ENCODE assay signal across 15 cellular contexts in the genomic region with DNA sequence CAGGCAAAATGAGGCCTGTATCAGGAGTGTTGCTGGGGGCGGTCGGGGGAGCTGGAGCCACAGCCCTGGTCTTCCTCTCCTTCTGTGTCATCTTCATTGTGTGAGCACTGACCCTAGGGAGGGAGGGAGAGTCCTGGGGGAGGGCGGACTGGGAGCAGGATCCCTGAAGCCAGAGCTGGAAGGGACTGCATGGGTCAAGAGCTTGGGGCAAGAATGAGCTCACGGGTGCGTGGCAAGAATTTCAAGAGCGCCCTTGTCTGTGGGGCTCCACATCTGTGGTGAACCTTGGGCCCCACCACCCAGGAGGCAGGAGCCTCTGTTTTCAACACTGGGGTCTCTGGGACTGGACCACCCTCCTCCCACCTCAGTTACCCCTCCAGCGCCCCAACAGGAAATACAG. TPM values are rescaled to one million over a fixed set of nuclear protein-coding genes. Genes with fewer than 3 reads are reported as not detected.
DNase-seq lines count a peak whose midpoint lies in the region; ATAC-seq and TF ChIP-seq lines count a peak whose summit lies in the region.
"Had no signal": no experiment of that assay in that cellular context is flagged by ENCODE, and none has a peak within 500 bp of the region (broad histone marks: within the 10 kb centered on the region; RNA-seq: fewer than 3 reads in every experiment).

No MANE protein-coding gene starts in this region.

- no peak for DNase-seq in stimulated activated naive CD8-positive, alpha-beta T cell treated with anti-CD3 and anti-CD28 coated beads, Interleukin-15, Interleukin-2, amounts not matched to agents 100 U/mL and 50 U/mL, for 24 hours
- no peak for DNase-seq in stimulated activated naive CD8-positive, alpha-beta T cell treated with anti-CD3 and anti-CD28 coated beads, Interleukin-15, amount 100 ng/mL, for 72 hours
- peak; percentile 17 for DNase-seq in endodermal cell
- DNase-seq in neuronal stem cell (ENCODE audit: low spot score): no peak
- no peak for DNase-seq in NCI-H1092 treated with DMSO at 0.1 percent for 48 hours (lab: John Stamatoyannopoulos, UW)
- DNase-seq: BE2C; CD8-positive, alpha-beta memory T cell; DMS 273 treated with DMSO at 0.1 percent for 48 hours; GM23248 had no signal

- H3K4me1 ChIP-seq in endodermal cell (ENCODE audit: control insufficient read depth, insufficient read depth, low read length) (peaks cover 4% of the 10 kb centered on the region), neuronal stem cell (ENCODE audit: control insufficient read depth in 2 of 2, insufficient read depth in 1 of 2, low read depth in 1 of 2, low read length in 2 of 2) (no peaks in the 10 kb centered on the region)
- H3K4me1 ChIP-seq: A549, BE2C had no signal

- ATAC-seq in stimulated activated naive CD8-positive, alpha-beta T cell treated with anti-CD3 and anti-CD28 coated beads, Interleukin-15, Interleukin-2, amounts not matched to agents 100 U/mL and 50 U/mL, for 24 hours: peak; percentile 12
- no peak for ATAC-seq in stimulated activated naive CD8-positive, alpha-beta T cell treated with anti-CD3 and anti-CD28 coated beads, Interleukin-15, amount 100 ng/mL, for 72 hours
- no peak for ATAC-seq in HG02571 (IDR thresholded peaks at IDR 0.05; ENCODE audit: unreplicated experiment)
- no peak for ATAC-seq in HG03095 (IDR thresholded peaks at IDR 0.05; ENCODE audit: unreplicated experiment)
- ATAC-seq: A549, HCT116 had no signal

- no peak overlapping the region for H4K8ac ChIP-seq in neuronal stem cell (ENCODE audit: low read depth, low read length)

- H3K9me3 Mint-ChIP-seq in stimulated activated naive CD8-positive, alpha-beta T cell treated with anti-CD3 and anti-CD28 coated beads, Interleukin-15, amount 100 ng/mL, for 72 hours: peaks cover 0 to 9% of the 10 kb centered on the region in 2 donors
- no peaks in the 10 kb centered on the region for H3K9me3 Mint-ChIP-seq in endodermal cell

- H3K36me3 ChIP-seq in endodermal cell (ENCODE audit: control insufficient read depth, insufficient read depth, low read length) (no peaks in the 10 kb centered on the region), neuronal stem cell (replicated peaks in 1 of 2; ENCODE audit: control insufficient read depth in 2 of 2, insufficient read depth in 2 of 2, low read length in 2 of 2) (no peaks in the 10 kb centered on the region)
- H3K36me3 ChIP-seq: BE2C had no signal

- H3K4me3 Mint-ChIP-seq in stimulated activated naive CD8-positive, alpha-beta T cell treated with anti-CD3 and anti-CD28 coated beads, Interleukin-15, amount 100 ng/mL, for 72 hours: no peak overlapping the region
- H3K4me3 Mint-ChIP-seq in endodermal cell: no peak overlapping the region
- H3K4me3 Mint-ChIP-seq: CD8-positive, alpha-beta memory T cell had no signal

- H3K18ac ChIP-seq in neuronal stem cell (ENCODE audit: low read length): peak overlapping the region; percentile 77

- WGBS in endodermal cell (ENCODE audit: insufficient coverage in 1 of 2, insufficient read length in 1 of 2), 2 experiments: 96 to 100% methylated on average over 3 to 7 of the region's 7 CpGs
- WGBS in neuronal stem cell (ENCODE audit: extremely low coverage in 2 of 2, insufficient read length in 2 of 2, insufficient replicate concordance in 1 of 2), 2 donors: no CpG with 5 or more reads among the region's 7 CpGs

- no peak overlapping the region for H3K4me2 ChIP-seq in neuronal stem cell (ENCODE audit: insufficient read depth, low read length, poor library complexity, severe bottlenecking)
- H3K4me2 ChIP-seq: A549 had no signal

- H2BK120ac ChIP-seq in neuronal stem cell (ENCODE audit: low read depth, low read length): no peak overlapping the region

- no peaks in the 10 kb centered on the region for H3K36me3 Mint-ChIP-seq in endodermal cell (ENCODE audit: low read depth)

- no peak overlapping the region for H2BK5ac ChIP-seq in neuronal stem cell (ENCODE audit: low read length)

- no peaks in the 10 kb centered on the region for H3K27me3 Mint-ChIP-seq in stimulated activated naive CD8-positive, alpha-beta T cell treated with anti-CD3 and anti-CD28 coated beads, Interleukin-15, amount 100 ng/mL, for 72 hours
- peaks cover 9% of the 10 kb centered on the region for H3K27me3 Mint-ChIP-seq in endodermal cell (ENCODE audit: insufficient read depth)

- H2BK12ac ChIP-seq in neuronal stem cell (ENCODE audit: low read length): no peak overlapping the region

- H3K14ac ChIP-seq in neuronal stem cell (ENCODE audit: low read length): peak overlapping the region; percentile 67

- H3K9ac ChIP-seq in endodermal cell (ENCODE audit: extremely low read depth, low read length, poor library complexity, severe bottlenecking): no peak overlapping the region
- no peak overlapping the region for H3K9ac ChIP-seq in neuronal stem cell (ENCODE audit: low read depth, low read length, poor library complexity)
- H3K9ac ChIP-seq: GM23248 had no signal

- H3K27me3 ChIP-seq in endodermal cell (ENCODE audit: control insufficient read depth, insufficient read depth, low read length, poor library complexity, severe bottlenecking) (no peaks in the 10 kb centered on the region), neuronal stem cell (ENCODE audit: control insufficient read depth in 3 of 3, insufficient read depth in 3 of 3, low read depth in 1 of 3, low read length in 3 of 3) (peaks cover 0 to 4% (median 0%) of the 10 kb centered on the region in 3 experiments)

- H2BK15ac ChIP-seq in neuronal stem cell (ENCODE audit: low read length): no peak overlapping the region

- no peak for TF ChIP-seq CTCF in endodermal cell (conservative IDR thresholded peaks at IDR 0.05)

- H3K4me3 ChIP-seq in endodermal cell (ENCODE audit: low read length) (no peak overlapping the region), neuronal stem cell (ENCODE audit: low read length in 2 of 2) (no peak overlapping the region)
- H3K4me3 ChIP-seq: A549, GM23248 had no signal

- no peak overlapping the region for H3K23ac ChIP-seq in neuronal stem cell (ENCODE audit: low read depth, low read length, poor library complexity)

- no peak overlapping the region for H3K27ac Mint-ChIP-seq in stimulated activated naive CD8-positive, alpha-beta T cell treated with anti-CD3 and anti-CD28 coated beads, Interleukin-15, amount 100 ng/mL, for 72 hours
- H3K27ac Mint-ChIP-seq in endodermal cell: no peak overlapping the region

- H3K79me1 ChIP-seq in neuronal stem cell (ENCODE audit: low read depth, low read length): no peaks in the 10 kb centered on the region

- no peak overlapping the region for H4K91ac ChIP-seq in neuronal stem cell (ENCODE audit: low read depth, low read length, poor library complexity)

- peaks cover 6% of the 10 kb centered on the region for H3K4me1 Mint-ChIP-seq in stimulated activated naive CD8-positive, alpha-beta T cell treated with anti-CD3 and anti-CD28 coated beads, Interleukin-15, amount 100 ng/mL, for 72 hours
- peaks cover 9% of the 10 kb centered on the region for H3K4me1 Mint-ChIP-seq in endodermal cell

- no peak overlapping the region for H2AK5ac ChIP-seq in neuronal stem cell (ENCODE audit: low read depth, low read length)

- H3K4ac ChIP-seq in neuronal stem cell (ENCODE audit: low read length): no peak overlapping the region

- H3K27ac ChIP-seq in endodermal cell (ENCODE audit: low read depth, low read length) (no peak overlapping the region), neuronal stem cell (replicated peaks; ENCODE audit: low read length) (no peak overlapping the region)
- H3K27ac ChIP-seq: A549, GM23248 had no signal

- H2AFZ ChIP-seq in neuronal stem cell (ENCODE audit: low read length): no peak overlapping the region
- H2AFZ ChIP-seq: GM23248 had no signal

- H3K9me3 ChIP-seq in endodermal cell (ENCODE audit: control insufficient read depth, low read length): no peaks in the 10 kb centered on the region
- no peaks in the 10 kb centered on the region for H3K9me3 ChIP-seq in neuronal stem cell (replicated peaks in 1 of 2; ENCODE audit: control insufficient read depth in 2 of 2, insufficient read depth in 1 of 2, low read depth in 1 of 2, low read length in 2 of 2)
- H3K9me3 ChIP-seq: A549, BE2C had no signal

RNA-seq across cellular contexts. Expression of gene SIGLEC7, which starts 4.7 kb away (rescaled TPM):
- total RNA-seq in endodermal cell: not detected
- not detected for polyA plus RNA-seq in endodermal cell (2013, experiment 1 of 2)
- not detected for polyA plus RNA-seq in endodermal cell (2013, experiment 2 of 2)
- polyA plus RNA-seq in neuronal stem cell (2013, experiment 1 of 2): not detected
- not detected for polyA plus RNA-seq in neuronal stem cell (2013, experiment 2 of 2)
- total RNA-seq: Daoy, GM23248 had no signal
- polyA plus RNA-seq: A549, AG04450, GM23248 had no signal

RNA-seq across cellular contexts. Expression of gene SIGLEC9, which starts 22.0 kb away (rescaled TPM):
- not detected for total RNA-seq in endodermal cell
- not detected for polyA plus RNA-seq in endodermal cell (2013, experiment 1 of 2)
- polyA plus RNA-seq in endodermal cell (2013, experiment 2 of 2): not detected
- polyA plus RNA-seq in neuronal stem cell (2013, experiment 1 of 2): 0.01 TPM
- not detected for polyA plus RNA-seq in neuronal stem cell (2013, experiment 2 of 2)
- total RNA-seq: Daoy, GM23248 had no signal
- polyA plus RNA-seq: A549, AG04450, GM23248 had no signal

RNA-seq across cellular contexts. Expression of gene CTU1, which starts 38.5 kb away (rescaled TPM):
- total RNA-seq in endodermal cell: 1 to 10 TPM; 5.1 to 5.7 TPM
- 5.4 TPM for polyA plus RNA-seq in endodermal cell (2013, experiment 1 of 2)
- 4.5 TPM for polyA plus RNA-seq in endodermal cell (2013, experiment 2 of 2)
- polyA plus RNA-seq in neuronal stem cell (2013, experiment 1 of 2): 2.5 TPM
- 2.5 TPM for polyA plus RNA-seq in neuronal stem cell (2013, experiment 2 of 2)
